8 cellular contexts compared by ENCODE assay signal in the genomic region with DNA sequence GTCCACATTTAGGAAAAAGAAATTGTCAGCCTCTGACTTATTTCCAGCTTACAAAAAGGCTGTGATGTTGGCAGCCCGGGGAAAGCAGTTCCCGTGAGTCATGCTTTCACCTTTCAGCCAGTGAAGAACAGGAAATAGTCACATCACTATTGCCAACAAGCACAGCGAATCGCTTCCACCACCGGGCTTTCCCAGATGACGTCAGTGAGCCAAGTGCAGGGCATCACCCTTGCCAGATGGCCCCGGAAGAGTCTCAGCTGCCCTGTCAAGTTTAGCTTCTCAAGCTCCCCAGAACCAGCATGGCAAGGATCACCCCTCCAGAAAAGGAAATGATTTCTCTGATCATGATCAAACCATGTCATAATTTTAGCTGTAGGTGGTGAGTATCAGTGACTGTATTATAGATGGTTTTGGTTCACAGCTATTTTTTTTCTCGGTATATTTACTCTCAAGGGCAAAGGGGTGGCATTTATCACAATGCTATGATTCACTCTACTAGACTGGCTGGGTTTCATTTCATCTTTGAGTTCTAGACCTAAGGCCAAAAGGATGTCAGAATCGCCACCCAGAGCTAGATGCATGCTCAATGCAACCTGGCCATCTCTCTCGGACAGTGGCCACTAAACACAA. TPM values are rescaled to one million over a fixed set of nuclear protein-coding genes. Genes with fewer than 3 reads are reported as not detected.
DNase-seq lines count a peak whose midpoint lies in the region; ATAC-seq and TF ChIP-seq lines count a peak whose summit lies in the region.

No MANE protein-coding gene starts in this region.

- H3K27me3 ChIP-seq in SK-N-SH (ENCODE audit: insufficient read depth), result no peaks in the 10 kb centered on the region

- H3K27ac Mint-ChIP-seq in IgD-negative memory B cell, result peak overlapping the region in 2 of 3 donors; percentile 55 to 68
- peak overlapping the region; percentile 89 to 92 for H3K27ac Mint-ChIP-seq in activated naive CD4-positive, alpha-beta T cell treated with anti-CD3 and anti-CD28 coated beads, Interleukin-2, amount 50 U/mL, for 72 hours

- peak overlapping the region; percentile 44 for H3K4me2 ChIP-seq in SK-N-SH

- peak; percentile 83 for DNase-seq in DMS153 treated with DMSO at 0.1 percent for 48 hours (lab: John Stamatoyannopoulos, UW; ENCODE audit: unreplicated experiment)
- peak; percentile 81 for DNase-seq in SK-N-SH
- DNase-seq in activated naive CD4-positive, alpha-beta T cell treated with anti-CD3 and anti-CD28 coated beads, Interleukin-2, amount 50 U/mL, for 72 hours (ENCODE audit: low spot score in 2 of 2), result peak; percentile 82 to 96
- DNase-seq in Right ventricle myocardium superior, result peak; percentile 82
- peak; percentile 83 for DNase-seq in sciatic nerve (ENCODE audit: low spot score)
- DNase-seq in OCI-M2 (lab: John Stamatoyannopoulos, UW; ENCODE audit: unreplicated experiment), result no peak

- TF ChIP-seq RAD21 in SK-N-SH (IDR thresholded peaks at IDR 0.05; ENCODE audit: low read length), result no peak

- H3K9me3 ChIP-seq in SK-N-SH, result no peaks in the 10 kb centered on the region

- H3K9me2 ChIP-seq in SK-N-SH, result no peaks in the 10 kb centered on the region

- no peaks in the 10 kb centered on the region for H3K9me3 Mint-ChIP-seq in IgD-negative memory B cell
- no peaks in the 10 kb centered on the region for H3K9me3 Mint-ChIP-seq in activated naive CD4-positive, alpha-beta T cell treated with anti-CD3 and anti-CD28 coated beads, Interleukin-2, amount 50 U/mL, for 72 hours

- H3K4me3 ChIP-seq in SK-N-SH (ENCODE audit: low read depth in 2 of 2, low read length in 1 of 2), result peak overlapping the region; percentile 6 to 26; a peak in 2 of 4 replicates

- H2AFZ ChIP-seq in SK-N-SH (ENCODE audit: low read depth), result peak overlapping the region; percentile 60; the same call in 1 of the 2 replicates

- H4K20me1 ChIP-seq in SK-N-SH (ENCODE audit: insufficient read depth), result no peaks in the 10 kb centered on the region

- H3K27ac ChIP-seq in SK-N-SH (ENCODE audit: low read depth in 2 of 2, low read length in 1 of 2), result peak overlapping the region; percentile 72 to 92

- TF ChIP-seq CTCF in SK-N-SH (IDR thresholded peaks at IDR 0.05), result no peak

- H3K4me1 Mint-ChIP-seq in IgD-negative memory B cell, result peaks cover 10 to 15% (median 13%) of the 10 kb centered on the region in 3 donors

- POLR2A ChIA-PET in SK-N-SH (lab: Yijun Ruan, JAX), result no interaction called here

- peak in 1 of 2 experiments; percentile 64; a peak in 2 of 4 replicates for TF ChIP-seq EP300 in SK-N-SH (IDR thresholded peaks at IDR 0.05; ENCODE audit: borderline replicate concordance in 1 of 2, low read depth in 1 of 2, low read length in 1 of 2)

- ATAC-seq in GM21526 (IDR thresholded peaks at IDR 0.05; ENCODE audit: low FRiP score, unreplicated experiment) (peak; percentile 94), Right ventricle myocardium superior (ENCODE audit: poor library complexity) (peak; percentile 90), sciatic nerve (peak; percentile 91)
- ATAC-seq in activated naive CD4-positive, alpha-beta T cell treated with anti-CD3 and anti-CD28 coated beads, Interleukin-2, amount 50 U/mL, for 72 hours, result peak; percentile 94

- H3K4me1 ChIP-seq in SK-N-SH (ENCODE audit: control insufficient read depth in 1 of 2, insufficient read depth in 2 of 2, low read depth in 1 of 2, low read length in 1 of 2), result peaks cover 11 to 25% of the 10 kb centered on the region in 2 experiments

- H3K36me3 Mint-ChIP-seq in IgD-negative memory B cell, result no peaks in the 10 kb centered on the region
- H3K36me3 Mint-ChIP-seq in activated naive CD4-positive, alpha-beta T cell treated with anti-CD3 and anti-CD28 coated beads, Interleukin-2, amount 50 U/mL, for 72 hours, result no peaks in the 10 kb centered on the region

- CTCF ChIA-PET in SK-N-SH (lab: Yijun Ruan, JAX), result interaction anchor here (1.4 to 1.5 kb wide), 2 partner anchors 96 to 107 kb away, joined by 3 read pairs; no protein-coding TSS in a partner anchor

- intact Hi-C loops in Right ventricle myocardium superior (cut with DNase I) (no loop called here), sciatic nerve (cut with DNase I) (no loop called here)

- H3K9ac ChIP-seq in SK-N-SH, result peak overlapping the region; percentile 46; the same call in 1 of the 2 replicates

- peaks cover 2% of the 10 kb centered on the region for H3K27me3 Mint-ChIP-seq in IgD-negative memory B cell

- peak overlapping the region in 3 of 4 donors; percentile 36 to 80 (median 61) for H3K4me3 Mint-ChIP-seq in IgD-negative memory B cell

- 7% methylated on average over 10 of the region's 10 CpGs for WGBS in SK-N-SH (ENCODE audit: low lambda C conversion rate)

- H3K36me3 ChIP-seq in SK-N-SH (replicated peaks in 1 of 2; ENCODE audit: control insufficient read depth in 1 of 2, insufficient read depth in 2 of 2, low read length in 1 of 2), result no peaks in the 10 kb centered on the region

- H3F3A ChIP-seq in SK-N-SH (replicated peaks; ENCODE audit: insufficient read depth), result peaks cover 13% of the 10 kb centered on the region

- H3K79me2 ChIP-seq in SK-N-SH (ENCODE audit: insufficient read depth), result no peaks in the 10 kb centered on the region

TF ChIP-seq in SK-N-SH, 30 proteins besides CTCF, POLR2A, EP300 and RAD21 (continues in another document):
- no peak for TF ChIP-seq YY1 (IDR thresholded peaks at IDR 0.05; ENCODE audit: low read depth)
- no peak for TF ChIP-seq SMC3 (IDR thresholded peaks at IDR 0.05; ENCODE audit: low read depth, low read length)
- TF ChIP-seq FOSL2 (IDR thresholded peaks at IDR 0.05; ENCODE audit: borderline replicate concordance, low read depth), result peak; percentile 88
- TF ChIP-seq SIN3A (IDR thresholded peaks at IDR 0.05; ENCODE audit: borderline replicate concordance, low read depth, low read length), result peak; percentile 75; the same call in 1 of the 2 replicates
- TF ChIP-seq MXI1 (IDR thresholded peaks at IDR 0.05; ENCODE audit: low read depth, low read length), result peak; percentile 80
- 0 out of 2 replicates have a peak, but pooled peaks have one; percentile 20 for TF ChIP-seq TAF1 (IDR thresholded peaks at IDR 0.05; ENCODE audit: borderline replicate concordance, low read depth, low read length)
- TF ChIP-seq USF2 (IDR thresholded peaks at IDR 0.05; ENCODE audit: borderline replicate concordance, low read depth, low read length), result no peak
- peak; percentile 94 for TF ChIP-seq TCF12 (IDR thresholded peaks at IDR 0.05)
- TF ChIP-seq JUND (IDR thresholded peaks at IDR 0.05), result peak; percentile 80
- TF ChIP-seq POLR2AphosphoS5 (IDR thresholded peaks at IDR 0.05; ENCODE audit: low read depth, low read length), result peak; percentile 52; the same call in 1 of the 2 replicates
- TF ChIP-seq NRF1 (IDR thresholded peaks at IDR 0.05; ENCODE audit: low read depth, low read length), result no peak
- peak; percentile 68 for TF ChIP-seq GABPA (IDR thresholded peaks at IDR 0.05; ENCODE audit: low read depth)
- 0 out of 2 replicates have a peak, but pooled peaks have one; percentile 20 for TF ChIP-seq FOXM1 (IDR thresholded peaks at IDR 0.05; ENCODE audit: low read depth)
- TF ChIP-seq, protein P1, sequence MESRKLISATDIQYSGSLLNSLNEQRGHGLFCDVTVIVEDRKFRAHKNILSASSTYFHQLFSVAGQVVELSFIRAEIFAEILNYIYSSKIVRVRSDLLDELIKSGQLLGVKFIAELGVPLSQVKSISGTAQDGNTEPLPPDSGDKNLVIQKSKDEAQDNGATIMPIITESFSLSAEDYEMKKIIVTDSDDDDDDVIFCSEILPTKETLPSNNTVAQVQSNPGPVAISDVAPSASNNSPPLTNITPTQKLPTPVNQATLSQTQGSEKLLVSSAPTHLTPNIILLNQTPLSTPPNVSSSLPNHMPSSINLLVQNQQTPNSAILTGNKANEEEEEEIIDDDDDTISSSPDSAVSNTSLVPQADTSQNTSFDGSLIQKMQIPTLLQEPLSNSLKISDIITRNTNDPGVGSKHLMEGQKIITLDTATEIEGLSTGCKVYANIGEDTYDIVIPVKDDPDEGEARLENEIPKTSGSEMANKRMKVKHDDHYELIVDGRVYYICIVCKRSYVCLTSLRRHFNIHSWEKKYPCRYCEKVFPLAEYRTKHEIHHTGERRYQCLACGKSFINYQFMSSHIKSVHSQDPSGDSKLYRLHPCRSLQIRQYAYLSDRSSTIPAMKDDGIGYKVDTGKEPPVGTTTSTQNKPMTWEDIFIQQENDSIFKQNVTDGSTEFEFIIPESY (IDR thresholded peaks at IDR 0.05; ENCODE audit: borderline replicate concordance, low read depth), result peak; percentile 61; the same call in 1 of the 2 replicates
- TF ChIP-seq PBX3 (IDR thresholded peaks at IDR 0.05), result peak; percentile 82
- peak; percentile 83 for TF ChIP-seq NFIC (IDR thresholded peaks at IDR 0.05; ENCODE audit: borderline replicate concordance)
- peak; percentile 94 for TF ChIP-seq RXRA (IDR thresholded peaks at IDR 0.05; ENCODE audit: borderline replicate concordance, low read depth)
- TF ChIP-seq CHD2 (IDR thresholded peaks at IDR 0.05; ENCODE audit: low read length, partially characterized antibody), result peak; percentile 13
- no peak for TF ChIP-seq FOXJ3 (CRISPR knock-in tag; IDR thresholded peaks at IDR 0.05)

RNA-seq across cellular contexts. Expression of gene B3GNT5, which starts 32.9 kb away (rescaled TPM):
- polyA plus RNA-seq in IgD-negative memory B cell (not detected), SK-N-SH (2012; rRNA removed) (4.7 and 6.0 TPM in 2 replicates)
- 6.9 and 8.4 TPM in 2 replicates for polyA plus RNA-seq in SK-N-SH (2012; cell fraction: cytosol; rRNA removed)
- 2.6 and 5.7 TPM in 2 replicates for polyA plus RNA-seq in SK-N-SH (2012; cell fraction: nucleus; rRNA removed)
- total RNA-seq in activated naive CD4-positive, alpha-beta T cell treated with anti-CD3 and anti-CD28 coated beads, Interleukin-2, amount 50 U/mL, for 72 hours, result 10 to 100 TPM; 12.4 to 56.4 TPM
- total RNA-seq in Right ventricle myocardium superior (1.3 TPM), sciatic nerve (30.3 TPM)
